7 cellular contexts compared by ENCODE assay signal in the genomic region with DNA sequence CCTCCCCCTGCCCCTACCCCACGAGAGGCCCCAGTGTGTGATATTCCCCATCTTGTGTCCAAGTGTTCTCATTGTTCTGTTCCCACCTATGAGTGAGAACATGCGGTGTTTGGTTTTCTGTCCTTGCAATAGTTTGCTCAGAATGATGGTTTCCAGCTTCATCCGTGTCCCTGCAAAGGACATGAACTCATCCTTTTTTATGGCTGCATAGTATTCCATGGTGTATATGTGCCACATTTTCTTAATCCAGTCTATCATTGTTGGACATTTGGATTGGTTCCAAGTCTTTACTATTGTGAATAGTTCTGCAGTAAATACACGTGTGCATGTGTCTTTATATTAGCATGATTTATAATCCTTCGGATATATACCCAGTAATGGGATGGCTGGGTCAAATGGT. TPM values are rescaled to one million over a fixed set of nuclear protein-coding genes. Genes with fewer than 3 reads are reported as not detected.
A peak's percentile ranks its signal among the peaks of the same experiment; 100 is the strongest.
DNase-seq lines count a peak whose midpoint lies in the region; ATAC-seq, FAIRE-seq and TF ChIP-seq lines count a peak whose summit lies in the region.
"Not testable (repeated sequence)": the region's sequence is repeated elsewhere in the genome, so short reads cannot be mapped to it uniquely, and the experiment has no call there.

No MANE protein-coding gene starts in this region.

- not testable (repeated sequence) for H3K27me3 Mint-ChIP-seq in memory B cell, progenitor cell of endocrine pancreas

- POLR2A ChIA-PET in HEK293 (lab: Yijun Ruan, JAX); K562 (lab: Yijun Ruan, JAX): not testable (repeated sequence)

- not testable (repeated sequence) for H3K9me1 ChIP-seq in K562 (ENCODE audit: control insufficient read depth, insufficient read depth, low read length)

- not testable (repeated sequence) for ATAC-seq in K562; memory B cell (ENCODE audit: low read depth)

- TF ChIP-seq EP300 in K562 (IDR thresholded peaks at IDR 0.05; ENCODE audit: low read length); transverse colon (IDR thresholded peaks at IDR 0.05; ENCODE audit: low read depth): not testable (repeated sequence)

- not testable (repeated sequence) for H2AFZ ChIP-seq in K562 (ENCODE audit: low read depth, low read length)

- H3K4me3 ChIP-seq in HEK293 (ENCODE audit: low read depth, low read length); K562; colonic mucosa; transverse colon: not testable (repeated sequence)

- H3K4me1 ChIP-seq in HEK293 (ENCODE audit: control insufficient read depth, insufficient read depth, low read length); K562 (replicated peaks in 1 of 2; ENCODE audit: control insufficient read depth in 2 of 2, insufficient read depth in 2 of 2, low read length in 2 of 2); colonic mucosa: not testable (repeated sequence)
- peaks cover 0 to 64% (median 14%) of the 10 kb centered on the region in 4 donors for H3K4me1 ChIP-seq in transverse colon

- not testable (repeated sequence) for TF ChIP-seq RAD21 in K562 (CRISPR knock-in tag; conservative IDR thresholded peaks at IDR 0.05 in 1 of 2, IDR thresholded peaks at IDR 0.05 in 1 of 2)

- DNase-seq in K562 (ENCODE audit: extremely low read depth in 1 of 4, low spot score in 3 of 4); colonic mucosa; memory B cell (ENCODE audit: low spot score in 2 of 2); progenitor cell of endocrine pancreas (ENCODE audit: low spot score, unreplicated experiment); transverse colon: not testable (repeated sequence)

- in situ Hi-C loops in K562 (cut with MboI); transverse colon (cut with MboI; ENCODE audit: low pct_ligation_motif_present in 1 of 4, low pct_unique_long_range_greater_than_20kb in 1 of 4, low sequenced_read_pairs in 3 of 4): not testable (repeated sequence)

- 92% methylated on average over 4 of the region's 5 CpGs for WGBS in K562 (ENCODE audit: insufficient coverage, low coverage, missing lambda C conversion rate)
- 80 to 88% methylated on average over 2 to 5 of the region's 5 CpGs for WGBS in transverse colon (ENCODE audit: low coverage in 1 of 2), 2 donors

- H3K27ac Mint-ChIP-seq in memory B cell: peak overlapping the region; percentile 35
- H3K27ac Mint-ChIP-seq in progenitor cell of endocrine pancreas: peak overlapping the region; percentile 56

- not testable (repeated sequence) for H3K4me2 ChIP-seq in K562 (ENCODE audit: insufficient read depth, low read length)

- TF ChIP-seq POLR2A in K562 (conservative IDR thresholded peaks at IDR 0.05); transverse colon (IDR thresholded peaks at IDR 0.05): not testable (repeated sequence)

- not testable (repeated sequence) for H3K36me3 ChIP-seq in HEK293 (ENCODE audit: control insufficient read depth in 2 of 2, insufficient read depth in 1 of 2, low read length in 2 of 2); colonic mucosa
- H3K36me3 ChIP-seq in K562 (ENCODE audit: control insufficient read depth, insufficient read depth, low read length): peaks cover 26% of the 10 kb centered on the region
- peaks cover 0 to 11% (median 0%) of the 10 kb centered on the region in 4 donors for H3K36me3 ChIP-seq in transverse colon

- H3K79me2 ChIP-seq in K562 (ENCODE audit: control insufficient read depth, insufficient read depth, low read length): peaks cover 67% of the 10 kb centered on the region

- intact Hi-C loops in K562 (cut with micrococcal nuclease); colonic mucosa (cut with DNase I); transverse colon (cut with DNase I; ENCODE audit: low total_unique reads): not testable (repeated sequence)

- not testable (repeated sequence) for H3K27ac ChIP-seq in HEK293 (ENCODE audit: extremely low read depth, low read depth, low read length); K562 (ENCODE audit: extremely low read depth, low read depth, low read length)
- H3K27ac ChIP-seq in VCaP: peak overlapping the region; percentile 90; the same call in 1 of the 2 replicates
- peak overlapping the region; percentile 68 for H3K27ac ChIP-seq in colonic mucosa
- H3K27ac ChIP-seq in transverse colon: peak overlapping the region; percentile 58 to 74 (median 74)

- BruUV-seq in K562 (replicated peaks; lab: Mats Ljungman, UMichigan): not testable (repeated sequence)

- not testable (repeated sequence) for H3K4me1 Mint-ChIP-seq in memory B cell; progenitor cell of endocrine pancreas (ENCODE audit: low read depth)

- not testable (repeated sequence) for TF ChIP-seq CTCF in HEK293 (tag by site-specific recombination; IDR thresholded peaks at IDR 0.05); VCaP (conservative IDR thresholded peaks at IDR 0.05); K562 (IDR thresholded peaks at IDR 0.05 in 2 of 3, conservative IDR thresholded peaks at IDR 0.05 in 1 of 3; ENCODE audit: insufficient read depth in 2 of 3, low read depth in 1 of 3, low read length in 3 of 3); colonic mucosa (IDR thresholded peaks at IDR 0.05); progenitor cell of endocrine pancreas (IDR thresholded peaks at IDR 0.05; ENCODE audit: unreplicated experiment); transverse colon (IDR thresholded peaks at IDR 0.05)

- not testable (repeated sequence) for FAIRE-seq in K562 (lab: Jason Lieb, UNC)

- not testable (repeated sequence) for H3K9ac ChIP-seq in K562 (ENCODE audit: insufficient read depth in 1 of 2, low read depth in 2 of 2, low read length in 2 of 2); colonic mucosa (ENCODE audit: low read depth in 2 of 2, low read length in 2 of 2)

- H3K9me3 Mint-ChIP-seq in memory B cell; progenitor cell of endocrine pancreas (ENCODE audit: low read depth): not testable (repeated sequence)

- not testable (repeated sequence) for H3K9me3 ChIP-seq in HEK293 (ENCODE audit: control insufficient read depth, insufficient read depth, low read depth, low read length); K562 (replicated peaks; ENCODE audit: control insufficient read depth, insufficient read depth, low read depth, low read length); colonic mucosa; transverse colon

- H4K20me1 ChIP-seq in K562 (replicated peaks; ENCODE audit: control insufficient read depth, insufficient read depth, low read length): not testable (repeated sequence)

- peaks cover 24% of the 10 kb centered on the region for H3K36me3 Mint-ChIP-seq in memory B cell
- H3K36me3 Mint-ChIP-seq in progenitor cell of endocrine pancreas (ENCODE audit: insufficient read depth): peaks cover 36% of the 10 kb centered on the region

- H3K27me3 ChIP-seq in K562 (ENCODE audit: control insufficient read depth in 2 of 2, insufficient read depth in 2 of 2, low read length in 2 of 2); colonic mucosa; transverse colon: not testable (repeated sequence)

- CTCF ChIA-PET in HEK293 (lab: Yijun Ruan, JAX); K562 (lab: Yijun Ruan, JAX; ENCODE audit: low intra/inter-chr PET ratio): not testable (repeated sequence)

- not testable (repeated sequence) for H3K4me3 Mint-ChIP-seq in memory B cell; progenitor cell of endocrine pancreas (ENCODE audit: low read depth)

TF ChIP-seq in HEK293, 187 proteins besides CTCF, POLR2A, EP300 and RAD21 (continues in another document):
- TF ChIP-seq, protein P1, sequence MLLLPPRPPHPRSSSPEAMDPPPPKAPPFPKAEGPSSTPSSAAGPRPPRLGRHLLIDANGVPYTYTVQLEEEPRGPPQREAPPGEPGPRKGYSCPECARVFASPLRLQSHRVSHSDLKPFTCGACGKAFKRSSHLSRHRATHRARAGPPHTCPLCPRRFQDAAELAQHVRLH (tag by site-specific recombination; IDR thresholded peaks at IDR 0.05): peak; percentile 13; the same call in 1 of the 2 replicates

TF ChIP-seq in K562, 482 proteins besides CTCF, POLR2A, EP300 and RAD21 (continues in another document):
- TF ChIP-seq ZNF146 (CRISPR knock-in tag; IDR thresholded peaks at IDR 0.05; ENCODE audit: unreplicated experiment) (peak; percentile 79), NFIC (IDR thresholded peaks at IDR 0.05) (0 out of 2 replicates have a peak, but pooled peaks have one; percentile 20), KDM1A (IDR thresholded peaks at IDR 0.05) (peak in 1 of 2 experiments; percentile 42; a peak in 1 of 4 replicates), BCOR (IDR thresholded peaks at IDR 0.05) (peak; percentile 63)

RNA-seq across cellular contexts. Expression of a gene that starts 29.0 kb away (rescaled TPM):
- total RNA-seq in K562 (2011; cell fraction: chromatin; rRNA removed; ENCODE audit: low replicate concordance): 31.7 and 147 TPM in 2 replicates
- total RNA-seq in K562 (2011; cell fraction: nucleolus; rRNA removed): 23.2 and 28.2 TPM in 2 replicates
- 65.4 and 117 TPM in 2 replicates for total RNA-seq in K562 (2011; cell fraction: nucleoplasm; rRNA removed)
- total RNA-seq in K562 (2014; rRNA removed) (39.0 and 68.7 TPM in 2 replicates), K562 (2014; rRNA removed; fragmentation: Illumina TruSeq; extraction: Trizol) (61.1 and 70.3 TPM in 2 replicates), K562 (2015; rRNA removed; fragmentation: Illumina TruSeq; extraction: Trizol) (50.3 and 55.6 TPM in 2 replicates), K562 (2021) (67.3 and 67.6 TPM in 2 replicates), colonic mucosa (100 to 1,000 TPM; 100 to 129 TPM), progenitor cell of endocrine pancreas (119 and 127 TPM in 2 replicates), transverse colon (100 to 1,000 TPM; 117 to 219 (median 134) TPM)
- polyA plus RNA-seq in K562 (2011; rRNA removed) (29.3 and 41.8 TPM in 2 replicates), K562 (2014; fragmentation: Illumina TruSeq; extraction: Trizol) (33.1 and 40.2 TPM in 2 replicates), K562 (2014; fragmentation: Nextera tagmentation; extraction: Ambion mirVana) (10 to 100 TPM; 11.9 to 12.1 TPM), K562 (2014; rRNA removed) (23.6 and 27.0 TPM in 2 replicates)
- 6.7 and 16.4 TPM in 2 replicates for polyA plus RNA-seq in K562 (2011; cell fraction: cytosol; rRNA removed)
- polyA plus RNA-seq in K562 (2011; cell fraction: nucleus; rRNA removed): 32.1 and 43.8 TPM in 2 replicates
- polyA plus RNA-seq in K562 (2012): 21.7 and 24.7 TPM in 2 replicates
- polyA minus RNA-seq in K562 (2011; rRNA and poly(A)+ RNA removed): 66.2 and 72.6 TPM in 2 replicates
- 32.9 and 52.5 TPM in 2 replicates for polyA minus RNA-seq in K562 (2011; cell fraction: cytosol; rRNA and poly(A)+ RNA removed)
- polyA minus RNA-seq in K562 (2011; cell fraction: nucleus; rRNA and poly(A)+ RNA removed): 38.0 and 60.2 TPM in 2 replicates
